Comparison of ENCODE assay signal across 24 cellular contexts in the genomic region with DNA sequence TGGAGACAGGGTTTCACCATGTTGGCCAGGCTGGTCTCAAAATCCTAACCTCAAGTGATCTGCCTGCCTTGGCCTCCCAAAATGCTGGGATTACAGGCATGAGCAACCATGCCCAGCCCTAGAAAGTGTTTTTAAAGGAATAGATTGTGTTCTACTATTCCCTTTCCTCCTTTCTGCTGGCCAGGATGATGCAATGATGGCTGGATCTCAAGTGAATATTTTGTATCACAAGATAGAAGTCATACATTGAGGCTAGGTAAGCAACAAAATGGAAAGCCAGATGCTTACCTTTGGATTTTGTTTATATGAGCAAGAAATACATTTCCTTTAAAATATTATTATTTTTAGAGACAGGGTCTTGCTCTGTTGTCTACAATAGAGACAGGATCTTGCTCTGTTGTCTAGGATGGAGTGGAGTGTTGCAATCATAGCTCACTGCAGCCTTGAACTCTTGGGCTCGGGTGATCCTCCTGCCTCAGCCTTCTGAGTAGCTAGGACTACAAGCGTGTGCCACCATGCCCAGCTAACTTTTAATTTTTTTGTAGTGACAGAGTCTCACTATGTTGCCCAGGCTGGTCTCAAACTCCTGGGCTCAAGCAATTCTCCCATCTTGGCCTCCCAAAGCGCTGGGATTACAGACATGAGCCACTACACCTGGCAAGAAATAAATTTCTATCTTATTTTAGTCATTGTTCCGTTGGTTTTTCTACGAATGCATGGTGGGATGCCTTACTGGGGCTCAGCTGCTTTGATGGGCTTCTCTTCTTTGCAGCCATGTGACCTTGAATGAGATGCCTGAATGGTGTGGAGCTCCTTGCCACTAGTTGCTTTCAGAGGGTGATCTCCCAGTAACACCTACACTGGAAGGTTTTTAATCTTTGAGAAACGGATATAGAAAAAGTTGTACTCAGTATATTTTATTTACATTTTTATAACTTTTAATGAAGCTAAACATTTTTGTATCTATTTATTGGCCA. TPM values are rescaled to one million over a fixed set of nuclear protein-coding genes. Genes with fewer than 3 reads are reported as not detected.
A peak's percentile ranks its signal among the peaks of the same experiment; 100 is the strongest.
DNase-seq lines count a peak whose midpoint lies in the region; ATAC-seq and TF ChIP-seq lines count a peak whose summit lies in the region.
"Had no signal": no experiment of that assay in that cellular context is flagged by ENCODE, and none has a peak within 500 bp of the region (broad histone marks: within the 10 kb centered on the region; RNA-seq: fewer than 3 reads in every experiment).

No MANE protein-coding gene starts in this region.

- CTCF ChIA-PET in HEK293 (lab: Yijun Ruan, JAX): interaction anchor here (0.7 to 1.6 kb wide), 4 partner anchors 11 to 34 kb away, joined by 3 to 6 read pairs (median 3); no protein-coding TSS in a partner anchor
- CTCF ChIA-PET in activated CD8-positive, alpha-beta T cell treated with anti-CD3 and anti-CD28 coated beads, Interleukin-2, amount 10 ng/mL, durations not matched to agents 7 days and 5 days (lab: Charles Lee): interaction anchor here (0.8 to 2.9 kb wide), 13 partner anchors 7 to 103 kb away, joined by 3 to 18 read pairs (median 4); a partner anchor contains a TSS

- H3K36me3 Mint-ChIP-seq in activated CD8-positive, alpha-beta T cell treated with anti-CD3 and anti-CD28 coated beads, Interleukin-2, amount 10 ng/mL, durations not matched to agents 7 days and 5 days (ENCODE audit: low read depth): no peaks in the 10 kb centered on the region
- no peaks in the 10 kb centered on the region for H3K36me3 Mint-ChIP-seq in stimulated activated naive B cell treated with anti-CD40 and anti-IgM and Interleukin-4, amounts not matched to agents 10 μg/mL and 1 μg/mL and 100 μg/mL, for 72 hours
- H3K36me3 Mint-ChIP-seq in endothelial cell (ENCODE audit: low read depth, unreplicated experiment): no peaks in the 10 kb centered on the region

- H3K36me3 ChIP-seq in HEK293 (ENCODE audit: control insufficient read depth in 2 of 2, insufficient read depth in 1 of 2, low read length in 2 of 2) (no peaks in the 10 kb centered on the region), KOPT-K1 (ENCODE audit: insufficient read depth, low read length) (no peaks in the 10 kb centered on the region)
- H3K36me3 ChIP-seq: adrenal gland, breast epithelium, esophagus muscularis mucosa, gastroesophageal sphincter had no signal

- H3K4me1 ChIP-seq in HEK293 (ENCODE audit: control insufficient read depth, insufficient read depth, low read length): no peaks in the 10 kb centered on the region; the same call in 1 of the 2 replicates
- H3K4me1 ChIP-seq: adrenal gland, breast epithelium, parathyroid adenoma had no signal

- peaks cover 8% of the 10 kb centered on the region for H3K27me3 Mint-ChIP-seq in activated CD8-positive, alpha-beta T cell treated with anti-CD3 and anti-CD28 coated beads, Interleukin-2, amount 10 ng/mL, durations not matched to agents 7 days and 5 days (ENCODE audit: low read depth)
- H3K27me3 Mint-ChIP-seq in stimulated activated naive B cell treated with anti-CD40 and anti-IgM and Interleukin-4, amounts not matched to agents 10 μg/mL and 1 μg/mL and 100 μg/mL, for 72 hours: no peaks in the 10 kb centered on the region
- peaks cover 17% of the 10 kb centered on the region for H3K27me3 Mint-ChIP-seq in endothelial cell (ENCODE audit: unreplicated experiment)

- POLR2A ChIA-PET in HEK293 (lab: Yijun Ruan, JAX): no interaction called here
- POLR2A ChIA-PET in activated CD8-positive, alpha-beta T cell treated with anti-CD3 and anti-CD28 coated beads, Interleukin-2, amount 10 ng/mL, durations not matched to agents 7 days and 5 days (lab: Charles Lee): interaction anchor here (0.8 to 2.6 kb wide), 5 partner anchors 17 to 51 kb away, joined by 4 to 9 read pairs (median 6); a partner anchor contains a TSS

- TF ChIP-seq CTCF in HEK293 (tag by site-specific recombination; IDR thresholded peaks at IDR 0.05): no peak
- TF ChIP-seq CTCF in endothelial cell (IDR thresholded peaks at IDR 0.05; ENCODE audit: unreplicated experiment): no peak

- no peak overlapping the region for H3K4me3 Mint-ChIP-seq in activated CD8-positive, alpha-beta T cell treated with anti-CD3 and anti-CD28 coated beads, Interleukin-2, amount 10 ng/mL, durations not matched to agents 7 days and 5 days
- peak overlapping the region in 1 of 2 donors; percentile 25 for H3K4me3 Mint-ChIP-seq in stimulated activated naive B cell treated with anti-CD40 and anti-IgM and Interleukin-4, amounts not matched to agents 10 μg/mL and 1 μg/mL and 100 μg/mL, for 72 hours
- H3K4me3 Mint-ChIP-seq in endothelial cell (ENCODE audit: unreplicated experiment): no peak overlapping the region
- H3K4me3 Mint-ChIP-seq: effector memory CD8-positive, alpha-beta T cell; nephron progenitor cell had no signal

- ATAC-seq in activated CD8-positive, alpha-beta T cell treated with anti-CD3 and anti-CD28 coated beads, Interleukin-2, amount 10 ng/mL, durations not matched to agents 7 days and 5 days: peak; percentile 49
- no peak for ATAC-seq in stimulated activated naive B cell treated with anti-CD40 and anti-IgM and Interleukin-4, amounts not matched to agents 10 μg/mL and 1 μg/mL and 100 μg/mL, for 72 hours (replicated peaks)
- ATAC-seq: effector memory CD8-positive, alpha-beta T cell; gastroesophageal sphincter; HCT116; sciatic nerve had no signal

- H3K27ac ChIP-seq in HEK293 (ENCODE audit: extremely low read depth, low read depth, low read length) (no peak overlapping the region), KOPT-K1 (ENCODE audit: low read depth, low read length, poor library complexity, severe bottlenecking) (peak overlapping the region; percentile 100)
- H3K27ac ChIP-seq: adrenal gland, breast epithelium, parathyroid adenoma had no signal

- peak; percentile 38 for DNase-seq in activated CD8-positive, alpha-beta T cell treated with anti-CD3 and anti-CD28 coated beads, Interleukin-2, amount 10 ng/mL, durations not matched to agents 7 days and 5 days
- DNase-seq in stimulated activated naive B cell treated with anti-CD40 and anti-IgM and Interleukin-4, amounts not matched to agents 10 μg/mL and 1 μg/mL and 100 μg/mL, for 72 hours: no peak
- DNase-seq in endothelial cell (ENCODE audit: low spot score): no peak
- no peak for DNase-seq in activated CD4-positive, alpha-beta T cell treated with anti-CD3 and anti-CD28 coated beads for 4 hours
- no peak for DNase-seq in stimulated activated CD4-positive, alpha-beta T cell treated with anti-CD3 and anti-CD28 coated beads, Interleukin-2, amount 100 ng/mL, for 24 hours
- DNase-seq: activated effector memory CD4-positive, alpha-beta T cell treated with Interleukin-2 at 50 U/mL for 16 hours; adrenal gland; effector memory CD8-positive, alpha-beta T cell; NCI-H1694; NCI-H2171; NCI-H69; nephron progenitor cell; stimulated activated CD8-positive, alpha-beta memory T cell treated with anti-CD3 and anti-CD28 coated beads, Interleukin-4, amount 100 ng/mL, for 48 hours; substantia nigra had no signal

- H3K9me3 Mint-ChIP-seq in activated CD8-positive, alpha-beta T cell treated with anti-CD3 and anti-CD28 coated beads, Interleukin-2, amount 10 ng/mL, durations not matched to agents 7 days and 5 days (ENCODE audit: insufficient read depth): no peaks in the 10 kb centered on the region
- no peaks in the 10 kb centered on the region for H3K9me3 Mint-ChIP-seq in stimulated activated naive B cell treated with anti-CD40 and anti-IgM and Interleukin-4, amounts not matched to agents 10 μg/mL and 1 μg/mL and 100 μg/mL, for 72 hours
- no peaks in the 10 kb centered on the region for H3K9me3 Mint-ChIP-seq in endothelial cell (ENCODE audit: unreplicated experiment)
- H3K9me3 Mint-ChIP-seq: effector memory CD8-positive, alpha-beta T cell; nephron progenitor cell had no signal

- H3K4me1 Mint-ChIP-seq in activated CD8-positive, alpha-beta T cell treated with anti-CD3 and anti-CD28 coated beads, Interleukin-2, amount 10 ng/mL, durations not matched to agents 7 days and 5 days (ENCODE audit: low read depth): peaks cover 28% of the 10 kb centered on the region
- H3K4me1 Mint-ChIP-seq in stimulated activated naive B cell treated with anti-CD40 and anti-IgM and Interleukin-4, amounts not matched to agents 10 μg/mL and 1 μg/mL and 100 μg/mL, for 72 hours: peaks cover 47 to 79% of the 10 kb centered on the region in 2 donors
- peaks cover 1% of the 10 kb centered on the region for H3K4me1 Mint-ChIP-seq in endothelial cell (ENCODE audit: unreplicated experiment)

- H3K9me3 ChIP-seq in HEK293 (ENCODE audit: control insufficient read depth, insufficient read depth, low read depth, low read length) (no peaks in the 10 kb centered on the region), KOPT-K1 (ENCODE audit: insufficient read depth, low read length, poor library complexity, severe bottlenecking) (peaks cover 4% of the 10 kb centered on the region)
- H3K9me3 ChIP-seq: adrenal gland, breast epithelium, esophagus muscularis mucosa, gastroesophageal sphincter had no signal

- peak overlapping the region; percentile 81 for H3K27ac Mint-ChIP-seq in activated CD8-positive, alpha-beta T cell treated with anti-CD3 and anti-CD28 coated beads, Interleukin-2, amount 10 ng/mL, durations not matched to agents 7 days and 5 days
- peak overlapping the region; percentile 90 for H3K27ac Mint-ChIP-seq in stimulated activated naive B cell treated with anti-CD40 and anti-IgM and Interleukin-4, amounts not matched to agents 10 μg/mL and 1 μg/mL and 100 μg/mL, for 72 hours
- H3K27ac Mint-ChIP-seq in endothelial cell (ENCODE audit: unreplicated experiment): no peak overlapping the region
- H3K27ac Mint-ChIP-seq: effector memory CD8-positive, alpha-beta T cell; nephron progenitor cell had no signal

- no peak overlapping the region for H3K4me3 ChIP-seq in HEK293 (ENCODE audit: low read depth, low read length)
- H3K4me3 ChIP-seq: adrenal gland, breast epithelium, esophagus muscularis mucosa, gastroesophageal sphincter had no signal

TF ChIP-seq in HEK293, 187 proteins besides CTCF, POLR2A, EP300 and RAD21:
- TF ChIP-seq ZNF555 (tag by site-specific recombination; conservative IDR thresholded peaks at IDR 0.05) (no peak), ZNF335 (tag by site-specific recombination; conservative IDR thresholded peaks at IDR 0.05) (peak; percentile 8)
TF ChIP-seq in HEK293: peak in this region for 1.

RNA-seq across cellular contexts. Expression of a gene that starts 5.8 kb away (rescaled TPM):
- 10 to 100 TPM; 13.0 to 15.7 TPM for total RNA-seq in activated CD8-positive, alpha-beta T cell treated with anti-CD3 and anti-CD28 coated beads, Interleukin-2, amount 10 ng/mL, durations not matched to agents 7 days and 5 days
- total RNA-seq in endothelial cell (ENCODE audit: unreplicated experiment): 22.2 TPM

RNA-seq across cellular contexts. Expression of a gene that starts 16.1 kb away (rescaled TPM):
- total RNA-seq in activated CD8-positive, alpha-beta T cell treated with anti-CD3 and anti-CD28 coated beads, Interleukin-2, amount 10 ng/mL, durations not matched to agents 7 days and 5 days: 10 to 100 TPM; 37.3 to 37.9 TPM
- total RNA-seq in endothelial cell (ENCODE audit: unreplicated experiment): 16.9 TPM

RNA-seq across cellular contexts. Expression of a gene that starts 25.0 kb away (rescaled TPM):
- total RNA-seq in activated CD8-positive, alpha-beta T cell treated with anti-CD3 and anti-CD28 coated beads, Interleukin-2, amount 10 ng/mL, durations not matched to agents 7 days and 5 days: 100 to 1,000 TPM; 134 to 135 TPM
- total RNA-seq in endothelial cell (ENCODE audit: unreplicated experiment): 39.9 TPM

RNA-seq across cellular contexts. Expression of a gene that starts 33.0 kb away (rescaled TPM):
- under 1 TPM; 0.34 to 0.68 TPM for total RNA-seq in activated CD8-positive, alpha-beta T cell treated with anti-CD3 and anti-CD28 coated beads, Interleukin-2, amount 10 ng/mL, durations not matched to agents 7 days and 5 days
- not detected for total RNA-seq in endothelial cell (ENCODE audit: unreplicated experiment)

RNA-seq across cellular contexts. Expression of a gene that starts 42.8 kb away (rescaled TPM):
- not detected for total RNA-seq in activated CD8-positive, alpha-beta T cell treated with anti-CD3 and anti-CD28 coated beads, Interleukin-2, amount 10 ng/mL, durations not matched to agents 7 days and 5 days
- 0.82 TPM for total RNA-seq in endothelial cell (ENCODE audit: unreplicated experiment)
- total RNA-seq: adrenal gland, esophagus muscularis mucosa, gastroesophageal sphincter, liver, mononuclear cell, sciatic nerve had no signal
